In the genomic region with DNA sequence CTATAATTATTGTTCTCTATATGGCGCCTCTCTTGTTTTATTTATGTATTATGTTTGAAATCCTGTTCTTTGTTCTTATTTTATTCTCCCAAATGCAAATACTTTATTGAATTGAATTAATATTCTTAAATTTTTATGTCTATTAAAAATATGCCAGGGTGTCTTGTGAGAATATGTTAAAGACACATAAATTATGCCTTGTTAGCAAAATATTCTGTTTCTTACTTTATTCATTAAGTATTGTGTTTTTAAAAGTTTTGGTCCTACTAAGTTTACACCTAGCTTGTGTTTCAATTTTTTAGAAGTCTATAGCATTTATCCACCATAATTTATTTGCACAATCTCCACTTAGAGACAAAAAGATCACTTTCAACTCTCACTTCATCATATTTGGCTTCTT, we compare ENCODE assay signal across 8 cellular contexts.
"Had no signal": no experiment of that assay in that cellular context is flagged by ENCODE, and none has a peak within 500 bp of the region (broad histone marks: within the 10 kb centered on the region; RNA-seq: fewer than 3 reads in every experiment).

No MANE protein-coding gene starts in this region.

- H3K4me1 ChIP-seq: HAP-1 had no signal

- H2AFZ ChIP-seq: GM23248 had no signal

- H3K36me3 ChIP-seq: HAP-1 had no signal

- H3K9me3 ChIP-seq: HAP-1 had no signal

- ATAC-seq: HCT116 had no signal

- H3K4me3 ChIP-seq: GM23248, HAP-1 had no signal

- H3K9ac ChIP-seq: GM23248 had no signal

- H3K27ac ChIP-seq: GM23248, HL-60 had no signal

- DNase-seq: GM23248, GOT3, H7, HFFc6, KG1 had no signal
